ENCODE assay signal across 8 cellular contexts in the genomic region with DNA sequence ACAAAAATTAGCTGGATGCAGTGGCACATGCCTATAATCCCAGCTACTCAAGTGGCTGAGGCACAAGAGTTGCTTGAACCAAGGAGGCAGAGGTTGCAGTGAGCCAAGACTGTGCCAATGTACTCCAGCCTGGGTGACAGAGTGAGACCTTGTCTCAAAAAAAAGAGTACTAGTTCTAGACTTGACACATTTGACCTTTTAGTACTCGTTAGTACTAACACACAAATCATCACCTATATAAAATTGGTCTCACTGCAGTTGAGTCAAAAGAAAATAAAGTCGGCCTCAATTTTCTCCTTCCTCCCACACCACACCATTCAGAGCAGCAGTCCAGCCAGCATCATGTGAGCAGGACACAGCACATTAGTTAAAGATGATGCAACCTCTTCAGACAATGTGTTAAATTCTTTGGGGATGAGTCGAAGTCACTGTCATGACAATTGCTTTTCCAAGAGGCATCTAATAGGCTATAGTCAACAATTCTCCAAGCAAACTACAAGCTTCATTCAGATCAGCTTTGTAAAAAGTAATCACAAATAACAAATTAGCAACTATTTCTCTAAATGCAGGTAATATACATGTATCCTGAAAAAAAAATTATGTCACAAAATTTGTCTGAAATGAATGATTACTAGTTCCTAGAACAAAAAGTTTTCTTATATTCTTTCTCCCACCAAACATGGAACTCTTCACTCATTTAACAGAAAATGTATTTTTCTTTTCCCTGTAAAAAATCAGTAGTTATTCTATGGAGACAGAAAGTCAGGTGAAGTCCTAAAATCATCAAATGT. TPM values are rescaled to one million over a fixed set of nuclear protein-coding genes. Genes with fewer than 3 reads are reported as not detected.
A peak's percentile ranks its signal among the peaks of the same experiment; 100 is the strongest.
DNase-seq lines count a peak whose midpoint lies in the region; ATAC-seq and TF ChIP-seq lines count a peak whose summit lies in the region.

No MANE protein-coding gene starts in this region.

- intact Hi-C loops in Right ventricle myocardium superior (cut with DNase I) = no loop called here

- H3K36me3 Mint-ChIP-seq in activated CD8-positive, alpha-beta memory T cell treated with anti-CD3 and anti-CD28 coated beads, Interleukin-2, amount 10 ng/mL, durations not matched to agents 7 days and 5 days = peaks cover 28% of the 10 kb centered on the region

- no peak for ATAC-seq in activated CD8-positive, alpha-beta memory T cell treated with anti-CD3 and anti-CD28 coated beads, Interleukin-2, amount 10 ng/mL, durations not matched to agents 7 days and 5 days
- peak; percentile 69 for ATAC-seq in Right ventricle myocardium superior (ENCODE audit: poor library complexity)

- H3K4me1 Mint-ChIP-seq in activated CD8-positive, alpha-beta memory T cell treated with anti-CD3 and anti-CD28 coated beads, Interleukin-2, amount 10 ng/mL, durations not matched to agents 7 days and 5 days = peaks cover 24% of the 10 kb centered on the region

- in situ Hi-C loops in GM13977 (cut with MboI; ENCODE audit: low pct_unique_long_range_greater_than_20kb, low sequenced_read_pairs, unreplicated experiment) = no loop called here

- H3K27me3 Mint-ChIP-seq in activated CD8-positive, alpha-beta memory T cell treated with anti-CD3 and anti-CD28 coated beads, Interleukin-2, amount 10 ng/mL, durations not matched to agents 7 days and 5 days = no peaks in the 10 kb centered on the region

- peak overlapping the region; percentile 53 for H3K27ac Mint-ChIP-seq in activated CD8-positive, alpha-beta memory T cell treated with anti-CD3 and anti-CD28 coated beads, Interleukin-2, amount 10 ng/mL, durations not matched to agents 7 days and 5 days

- no peak for DNase-seq in activated CD8-positive, alpha-beta memory T cell treated with anti-CD3 and anti-CD28 coated beads, Interleukin-2, amount 10 ng/mL, durations not matched to agents 7 days and 5 days
- no peak for DNase-seq in activated CD8-positive, alpha-beta memory T cell treated with anti-CD3 and anti-CD28 coated beads for 24 hours
- DNase-seq in T1000 (lab: John Stamatoyannopoulos, UW) (peak; percentile 73), Right ventricle myocardium superior (no peak), retinal pigment epithelial cell (ENCODE audit: low read depth) (peak; percentile 28), GF-D8 (lab: John Stamatoyannopoulos, UW) (no peak), GM13977 (ENCODE audit: low spot score) (no peak), NCI-H1105 treated with DMSO at 0.1 percent for 48 hours (lab: John Stamatoyannopoulos, UW) (no peak)

- CTCF ChIA-PET in activated CD8-positive, alpha-beta memory T cell treated with anti-CD3 and anti-CD28 coated beads, Interleukin-2, amount 10 ng/mL, durations not matched to agents 7 days and 5 days (lab: Charles Lee) = interaction anchor here (0.8 to 3.8 kb wide), 2 partner anchors 9 to 12 kb away, joined by 3 to 14 read pairs; no protein-coding TSS in a partner anchor

- no peaks in the 10 kb centered on the region for H3K9me3 Mint-ChIP-seq in activated CD8-positive, alpha-beta memory T cell treated with anti-CD3 and anti-CD28 coated beads, Interleukin-2, amount 10 ng/mL, durations not matched to agents 7 days and 5 days (ENCODE audit: low read depth)

- TF ChIP-seq CTCF in retinal pigment epithelial cell (conservative IDR thresholded peaks at IDR 0.05; ENCODE audit: low read depth, low read length) = no peak
- no peak for TF ChIP-seq CTCF in GM13977 (IDR thresholded peaks at IDR 0.05; ENCODE audit: extremely low read depth, insufficient read depth, missing control alignments)

- no peak overlapping the region for H3K4me3 Mint-ChIP-seq in activated CD8-positive, alpha-beta memory T cell treated with anti-CD3 and anti-CD28 coated beads, Interleukin-2, amount 10 ng/mL, durations not matched to agents 7 days and 5 days

- no peak overlapping the region for H3K4me3 ChIP-seq in retinal pigment epithelial cell (ENCODE audit: low read length)

RNA-seq across cellular contexts. Expression of a gene that starts 55.6 kb away (rescaled TPM):
- 10 to 100 TPM; 56.2 to 75.7 TPM for total RNA-seq in activated CD8-positive, alpha-beta memory T cell treated with anti-CD3 and anti-CD28 coated beads, Interleukin-2, amount 10 ng/mL, durations not matched to agents 7 days and 5 days
- 92.5 TPM for total RNA-seq in Right ventricle myocardium superior

Comparison
In these comparisons a context has a peak if more than half of its experiments do, and no peak if none do; other contexts are left out.
1. DNase-seq: peak in T1000 (single experiment) and retinal pigment epithelial cell (single experiment); none in activated CD8-positive, alpha-beta memory T cell treated with anti-CD3 and anti-CD28 coated beads, Interleukin-2, amount 10 ng/mL, durations not matched to agents 7 days and 5 days (single experiment), activated CD8-positive, alpha-beta memory T cell treated with anti-CD3 and anti-CD28 coated beads for 24 hours (single experiment), Right ventricle myocardium superior (single experiment), GF-D8 (single experiment), GM13977 (single experiment) and NCI-H1105 treated with DMSO at 0.1 percent for 48 hours (single experiment).